ENCODE assay signal across 1 cellular context in the genomic region with DNA sequence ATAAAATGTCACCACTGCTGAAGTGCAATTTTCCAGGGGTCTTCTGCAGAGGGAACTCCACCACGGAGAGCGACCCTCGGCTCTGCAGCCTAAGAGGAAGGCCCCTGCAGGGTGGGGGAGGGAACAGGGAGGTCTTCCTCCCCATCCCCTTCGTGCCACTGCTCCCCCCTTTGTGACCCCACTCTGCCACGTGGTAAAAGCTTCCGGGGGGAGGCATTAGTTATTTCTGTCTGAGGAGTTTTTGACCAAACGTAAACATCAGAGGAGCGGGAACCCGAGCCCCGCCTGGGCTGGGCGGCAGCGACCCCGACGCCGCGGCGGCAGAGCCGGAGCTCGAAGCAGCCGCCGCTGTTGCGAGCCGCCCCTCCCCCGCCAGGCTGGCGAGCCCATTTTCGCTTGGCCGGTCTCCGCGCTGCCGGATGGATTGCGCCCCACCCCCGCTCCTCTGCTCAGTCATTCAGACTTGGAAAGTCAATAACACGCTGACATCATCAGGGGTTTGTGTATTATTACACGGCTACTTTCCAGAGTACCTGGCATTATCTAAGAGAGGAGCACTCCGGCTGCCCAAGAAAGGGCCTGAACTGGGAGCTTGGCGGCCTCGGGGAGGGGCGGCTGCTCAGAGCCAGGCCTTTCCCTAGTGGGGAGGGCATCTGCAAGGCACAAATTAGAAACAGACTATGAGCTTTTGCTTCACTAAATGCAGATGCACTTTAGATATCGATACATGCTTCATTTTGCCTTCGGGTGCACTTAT.
TF ChIP-seq lines count a peak whose summit lies in the region.

No MANE protein-coding gene starts in this region.

TF ChIP-seq in HepG2, 621 proteins besides CTCF, POLR2A, EP300 and RAD21 (continued from another document):
- TF ChIP-seq ZNF780A (CRISPR knock-in tag; IDR thresholded peaks at IDR 0.05) = 0 out of 2 replicates have a peak, but pooled peaks have one; percentile 67
- TF ChIP-seq BRD4 (CRISPR knock-in tag; IDR thresholded peaks at IDR 0.05) = peak; percentile 95; the same call in 1 of the 2 replicates
- TF ChIP-seq ZNF703 (CRISPR knock-in tag; IDR thresholded peaks at IDR 0.05; ENCODE audit: borderline replicate concordance) = peak; percentile 95
